Comparison of ENCODE assay signal across 10 cellular contexts in the genomic region with DNA sequence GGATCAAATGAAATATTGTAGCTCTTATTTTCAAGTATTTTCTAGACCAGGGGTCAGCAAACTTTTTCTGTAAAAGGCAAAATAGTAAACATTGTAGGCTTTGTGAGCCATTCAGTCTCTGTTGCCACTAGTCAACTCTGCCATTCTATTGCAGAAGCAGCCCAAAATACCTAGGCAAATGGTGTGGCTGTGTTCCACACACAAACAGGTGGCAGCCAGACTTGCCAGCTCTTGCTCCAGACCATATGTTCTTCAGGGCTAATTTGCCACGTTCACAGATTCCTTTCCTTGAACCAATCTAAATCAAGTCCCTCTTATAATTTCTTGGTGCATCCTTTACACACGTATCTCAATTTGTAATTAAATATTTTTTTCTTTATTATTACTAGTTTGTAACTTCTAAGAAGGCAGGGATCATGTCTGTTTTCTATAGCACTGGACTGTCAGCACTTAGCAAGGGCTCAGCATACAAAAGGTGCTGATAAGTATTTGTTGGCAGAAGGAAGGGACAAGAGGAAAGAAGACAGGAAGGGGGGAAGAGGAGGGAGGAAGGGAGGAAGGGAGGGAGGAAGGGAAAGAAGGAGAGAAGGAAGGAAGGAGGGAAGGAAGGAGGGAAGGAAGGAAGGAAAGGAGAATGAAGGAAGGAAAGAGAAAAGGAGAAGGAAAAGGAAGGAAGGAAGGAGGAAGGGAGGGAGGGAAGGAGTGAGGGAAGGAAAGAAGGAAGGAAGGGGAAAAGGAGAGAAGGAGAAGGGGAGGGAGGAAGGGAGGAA.
A peak's percentile ranks its signal among the peaks of the same experiment; 100 is the strongest.
DNase-seq lines count a peak whose midpoint lies in the region; ATAC-seq and TF ChIP-seq lines count a peak whose summit lies in the region.
"Had no signal": no experiment of that assay in that cellular context is flagged by ENCODE, and none has a peak within 500 bp of the region (broad histone marks: within the 10 kb centered on the region; RNA-seq: fewer than 3 reads in every experiment).

No MANE protein-coding gene starts in this region.

- H3K9me3 Mint-ChIP-seq in H9: no peaks in the 10 kb centered on the region

- no peaks in the 10 kb centered on the region for H3K36me3 Mint-ChIP-seq in H9 (ENCODE audit: insufficient read depth in 1 of 3, low read depth in 3 of 3)

- ATAC-seq in GM18511 (IDR thresholded peaks at IDR 0.05; ENCODE audit: unreplicated experiment): peak; percentile 74
- ATAC-seq in GM21526 (IDR thresholded peaks at IDR 0.05; ENCODE audit: low FRiP score, unreplicated experiment): peak; percentile 67
- peak; percentile 65 for ATAC-seq in HG03460 (IDR thresholded peaks at IDR 0.05; ENCODE audit: unreplicated experiment)
- peak; percentile 77 for ATAC-seq in Right ventricle myocardium superior (ENCODE audit: poor library complexity)

- no peak overlapping the region for H2AFZ ChIP-seq in H9 (ENCODE audit: low read length)

- 55 to 71% methylated on average over 2 of the region's 2 CpGs for WGBS in sigmoid colon, 2 donors
- WGBS in H9 (ENCODE audit: extremely low coverage, insufficient read length, low lambda C conversion rate): no CpG with 5 or more reads among the region's 2 CpGs

- no peak overlapping the region for H3K4me3 ChIP-seq in sigmoid colon

- no peak overlapping the region for H2BK15ac ChIP-seq in H9 (ENCODE audit: low read depth, low read length)

- H3K9ac ChIP-seq in H9 (ENCODE audit: extremely low read depth, insufficient read length, low read length): no peak overlapping the region

- no peak overlapping the region for H2BK20ac ChIP-seq in H9 (ENCODE audit: low read depth, low read length, poor library complexity, severe bottlenecking)

- H3K27me3 Mint-ChIP-seq in H9 (ENCODE audit: low read depth): no peaks in the 10 kb centered on the region; the same call in 1 of the 2 replicates

- no peak overlapping the region for H4K91ac ChIP-seq in H9 (ENCODE audit: insufficient read length, low read depth, low read length)

- TF ChIP-seq EP300 in sigmoid colon (IDR thresholded peaks at IDR 0.05): no peak

- TF ChIP-seq CTCF in sigmoid colon (IDR thresholded peaks at IDR 0.05) (no peak), H9 (conservative IDR thresholded peaks at IDR 0.05) (no peak)

- H2BK5ac ChIP-seq in H9 (ENCODE audit: insufficient read length, low read length): no peak overlapping the region

- H3K79me2 ChIP-seq in H9 (ENCODE audit: insufficient read depth, low read length): no peaks in the 10 kb centered on the region

- no peaks in the 10 kb centered on the region for H4K20me1 ChIP-seq in H9 (ENCODE audit: control insufficient read depth, insufficient read depth, insufficient read length)

- TF ChIP-seq POLR2A in sigmoid colon (IDR thresholded peaks at IDR 0.05): no peak

- no peaks in the 10 kb centered on the region for H3K79me1 ChIP-seq in H9 (ENCODE audit: insufficient read depth, low read depth, low read length, poor library complexity, severe bottlenecking)

- no peak for DNase-seq in Right ventricle myocardium superior
- DNase-seq in sigmoid colon: no peak
- no peak for DNase-seq in H9
- DNase-seq in NCI-H1417 (lab: John Stamatoyannopoulos, UW): no peak
- DNase-seq in NOMO-1 (lab: John Stamatoyannopoulos, UW; ENCODE audit: unreplicated experiment in 2 of 2): no peak
- DNase-seq: DND-41; stimulated activated CD4-positive, alpha-beta T cell treated with anti-CD3 and anti-CD28 coated beads, Interleukin-4, amount 100 ng/mL, for 1 hour had no signal

- H3K4me3 Mint-ChIP-seq in H9: no peak overlapping the region

- no peak overlapping the region for H2BK120ac ChIP-seq in H9 (ENCODE audit: low read depth, low read length, poor library complexity, severe bottlenecking)

- H3K27ac ChIP-seq in sigmoid colon (no peak overlapping the region), H9 (ENCODE audit: insufficient read length, low read depth, low read length) (no peak overlapping the region)

- no peak overlapping the region for H3K4ac ChIP-seq in H9 (ENCODE audit: low read depth, low read length)

- H3K23ac ChIP-seq in H9 (ENCODE audit: insufficient read length, low read depth, low read length): no peak overlapping the region

- peaks cover 0 to 20% (median 3%) of the 10 kb centered on the region in 4 donors for H3K4me1 ChIP-seq in sigmoid colon
- H3K4me1 ChIP-seq in H9 (ENCODE audit: insufficient read depth, low read length): no peaks in the 10 kb centered on the region; the same call in 1 of the 2 replicates

- peaks cover 0 to 5% (median 0%) of the 10 kb centered on the region in 4 donors for H3K36me3 ChIP-seq in sigmoid colon

- H3K9me3 ChIP-seq in sigmoid colon (no peaks in the 10 kb centered on the region), H9 (ENCODE audit: control insufficient read depth, low read depth, low read length) (no peaks in the 10 kb centered on the region)

- no peak overlapping the region for H3K18ac ChIP-seq in H9 (ENCODE audit: insufficient read length, low read depth, low read length)

- intact Hi-C loops in Right ventricle myocardium superior (cut with DNase I) (no loop called here), sigmoid colon (cut with DNase I) (no loop called here)

- no peaks in the 10 kb centered on the region for H3K23me2 ChIP-seq in H9 (ENCODE audit: insufficient read length, low read depth, low read length, poor library complexity, severe bottlenecking)

- peaks cover 6 to 7% of the 10 kb centered on the region in 2 experiments; a peak in 3 of 4 replicates for H3K4me1 Mint-ChIP-seq in H9

- H4K8ac ChIP-seq in H9 (replicated peaks; ENCODE audit: insufficient read length, low read depth, low read length): no peak overlapping the region

- no peak overlapping the region for H3K56ac ChIP-seq in H9 (ENCODE audit: insufficient read length, low read depth, low read length)

- H4K5ac ChIP-seq in H9 (ENCODE audit: insufficient read length, low read depth, low read length): no peak overlapping the region

- H3K27ac Mint-ChIP-seq in H9: no peak overlapping the region

- no peak overlapping the region for H2AK5ac ChIP-seq in H9 (ENCODE audit: insufficient read length, low read length)

- H3K27me3 ChIP-seq in sigmoid colon: no peaks in the 10 kb centered on the region
- no peaks in the 10 kb centered on the region for H3K27me3 ChIP-seq in H9 (ENCODE audit: insufficient read depth, low read length)

- no peak overlapping the region for H2BK12ac ChIP-seq in H9 (ENCODE audit: insufficient read length, low read depth, low read length)

- no peak overlapping the region for H3K4me2 ChIP-seq in H9 (ENCODE audit: insufficient read depth, insufficient read length, low read length)

- no peak overlapping the region for H3T11ph ChIP-seq in H9 (ENCODE audit: low read length)

- H3K14ac ChIP-seq in H9 (ENCODE audit: insufficient read depth, low read length): no peak overlapping the region
